ENCODE assay signal across 1 cellular context in genomic region chr10:43667317-43667731, GRCh38.
TF ChIP-seq lines count a peak whose summit lies in the region.

No MANE protein-coding gene starts in this region.

TF ChIP-seq in HepG2, 621 proteins besides CTCF, POLR2A, EP300 and RAD21 (continued from another document):
- TF ChIP-seq, protein P1, sequence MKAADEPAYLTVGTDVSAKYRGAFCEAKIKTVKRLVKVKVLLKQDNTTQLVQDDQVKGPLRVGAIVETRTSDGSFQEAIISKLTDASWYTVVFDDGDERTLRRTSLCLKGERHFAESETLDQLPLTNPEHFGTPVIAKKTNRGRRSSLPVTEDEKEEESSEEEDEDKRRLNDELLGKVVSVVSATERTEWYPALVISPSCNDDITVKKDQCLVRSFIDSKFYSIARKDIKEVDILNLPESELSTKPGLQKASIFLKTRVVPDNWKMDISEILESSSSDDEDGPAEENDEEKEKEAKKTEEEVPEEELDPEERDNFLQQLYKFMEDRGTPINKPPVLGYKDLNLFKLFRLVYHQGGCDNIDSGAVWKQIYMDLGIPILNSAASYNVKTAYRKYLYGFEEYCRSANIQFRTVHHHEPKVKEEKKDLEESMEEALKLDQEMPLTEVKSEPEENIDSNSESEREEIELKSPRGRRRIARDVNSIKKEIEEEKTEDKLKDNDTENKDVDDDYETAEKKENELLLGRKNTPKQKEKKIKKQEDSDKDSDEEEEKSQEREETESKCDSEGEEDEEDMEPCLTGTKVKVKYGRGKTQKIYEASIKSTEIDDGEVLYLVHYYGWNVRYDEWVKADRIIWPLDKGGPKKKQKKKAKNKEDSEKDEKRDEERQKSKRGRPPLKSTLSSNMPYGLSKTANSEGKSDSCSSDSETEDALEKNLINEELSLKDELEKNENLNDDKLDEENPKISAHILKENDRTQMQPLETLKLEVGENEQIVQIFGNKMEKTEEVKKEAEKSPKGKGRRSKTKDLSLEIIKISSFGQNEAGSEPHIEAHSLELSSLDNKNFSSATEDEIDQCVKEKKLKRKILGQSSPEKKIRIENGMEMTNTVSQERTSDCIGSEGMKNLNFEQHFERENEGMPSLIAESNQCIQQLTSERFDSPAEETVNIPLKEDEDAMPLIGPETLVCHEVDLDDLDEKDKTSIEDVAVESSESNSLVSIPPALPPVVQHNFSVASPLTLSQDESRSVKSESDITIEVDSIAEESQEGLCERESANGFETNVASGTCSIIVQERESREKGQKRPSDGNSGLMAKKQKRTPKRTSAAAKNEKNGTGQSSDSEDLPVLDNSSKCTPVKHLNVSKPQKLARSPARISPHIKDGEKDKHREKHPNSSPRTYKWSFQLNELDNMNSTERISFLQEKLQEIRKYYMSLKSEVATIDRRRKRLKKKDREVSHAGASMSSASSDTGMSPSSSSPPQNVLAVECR (CRISPR knock-in tag; IDR thresholded peaks at IDR 0.05; ENCODE audit: borderline replicate concordance) = no peak
- no peak for TF ChIP-seq DZIP1 (CRISPR knock-in tag; IDR thresholded peaks at IDR 0.05)
- no peak for TF ChIP-seq MAF1 (CRISPR knock-in tag; IDR thresholded peaks at IDR 0.05; ENCODE audit: borderline replicate concordance)
- TF ChIP-seq POLR2AphosphoS5 (IDR thresholded peaks at IDR 0.05; ENCODE audit: low read depth, low read length) = no peak
- TF ChIP-seq ZNF598 (CRISPR knock-in tag; IDR thresholded peaks at IDR 0.05; ENCODE audit: borderline replicate concordance) = no peak
TF ChIP-seq in HepG2: peak in this region for 0.
